In genomic region chr6:28334272-28335039, GRCh38 we compare ENCODE assay signal across 9 cellular contexts. TPM values are rescaled to one million over a fixed set of nuclear protein-coding genes. Genes with fewer than 3 reads are reported as not detected.
DNase-seq lines count a peak whose midpoint lies in the region; ATAC-seq and TF ChIP-seq lines count a peak whose summit lies in the region.
"Had no signal": no experiment of that assay in that cellular context is flagged by ENCODE, and none has a peak within 500 bp of the region (broad histone marks: within the 10 kb centered on the region; RNA-seq: fewer than 3 reads in every experiment).

No MANE protein-coding gene starts in this region.

- no peaks in the 10 kb centered on the region for H3K9me2 ChIP-seq in Loucy (replicated peaks; ENCODE audit: low read depth, low read length)

- H3K9ac ChIP-seq in BLaER1 (peak overlapping the region; percentile 93), Loucy (ENCODE audit: low read depth, low read length, poor library complexity, severe bottlenecking) (peak overlapping the region; percentile 99), parathyroid adenoma (peak overlapping the region; percentile 70)

- H3K27ac ChIP-seq in BLaER1 (no peak overlapping the region), esophagus squamous epithelium (peak overlapping the region in 3 of 4 donors; percentile 95 to 99 (median 95)), parathyroid adenoma (peak overlapping the region; percentile 98)
- H3K27ac ChIP-seq: foreskin keratinocyte had no signal

- 82 to 89% methylated on average over 7 of the region's 7 CpGs for WGBS in esophagus squamous epithelium, 2 donors

- H3K4me1 ChIP-seq in BLaER1 (peaks cover 33% of the 10 kb centered on the region), Loucy (ENCODE audit: insufficient read depth, low read length, poor library complexity, severe bottlenecking) (peaks cover 32% of the 10 kb centered on the region), esophagus squamous epithelium (peaks cover 0 to 21% (median 11%) of the 10 kb centered on the region in 3 donors), parathyroid adenoma (peaks cover 20% of the 10 kb centered on the region)

- H3K79me2 ChIP-seq in Loucy (ENCODE audit: insufficient read depth, low read length) (peaks cover 16% of the 10 kb centered on the region), parathyroid adenoma (no peaks in the 10 kb centered on the region)

- no peak for TF ChIP-seq POLR2A in esophagus squamous epithelium (IDR thresholded peaks at IDR 0.05)

- no peak for TF ChIP-seq CTCF in Loucy (conservative IDR thresholded peaks at IDR 0.05; ENCODE audit: low read length)
- no peak for TF ChIP-seq CTCF in esophagus squamous epithelium (IDR thresholded peaks at IDR 0.05)
- no peak for TF ChIP-seq CTCF in parathyroid adenoma (IDR thresholded peaks at IDR 0.05)

- H3K4me2 ChIP-seq in BLaER1 (peak overlapping the region; percentile 85), Loucy (ENCODE audit: low read depth, low read length, poor library complexity, severe bottlenecking) (peak overlapping the region; percentile 99), parathyroid adenoma (ENCODE audit: low read length) (peak overlapping the region; percentile 93)

- no peak overlapping the region for H2AFZ ChIP-seq in Loucy (ENCODE audit: low read length)
- H2AFZ ChIP-seq in parathyroid adenoma, result peak overlapping the region; percentile 97

- H3K27me3 ChIP-seq in BLaER1 (no peaks in the 10 kb centered on the region), Loucy (ENCODE audit: insufficient read depth, low read length, poor library complexity, severe bottlenecking) (no peaks in the 10 kb centered on the region), esophagus squamous epithelium (no peaks in the 10 kb centered on the region), parathyroid adenoma (ENCODE audit: control insufficient read depth, insufficient read depth, low read length) (no peaks in the 10 kb centered on the region)
- H3K27me3 ChIP-seq: foreskin keratinocyte had no signal

- H3K36me3 ChIP-seq in BLaER1 (0 out of 2 replicates have a peak, but pooled peaks cover 5% of the 10 kb centered on the region), Loucy (ENCODE audit: insufficient read depth, low read length) (no peaks in the 10 kb centered on the region), esophagus squamous epithelium (peaks cover 0 to 1% (median 0%) of the 10 kb centered on the region in 3 donors), parathyroid adenoma (ENCODE audit: control insufficient read depth, insufficient read depth, low read length) (no peaks in the 10 kb centered on the region)

- intact Hi-C loops in esophagus squamous epithelium (cut with DNase I), result no loop called here

- H3K4me3 ChIP-seq in BLaER1 (peak overlapping the region; percentile 90), Loucy (ENCODE audit: low read length, poor library complexity, severe bottlenecking) (peak overlapping the region; percentile 91), esophagus squamous epithelium (peak overlapping the region in 2 of 4 donors; percentile 63 to 84), parathyroid adenoma (ENCODE audit: low read depth, low read length) (peak overlapping the region; percentile 88)

- no peak for ATAC-seq in HG03442 (IDR thresholded peaks at IDR 0.05; ENCODE audit: unreplicated experiment)
- no peak for ATAC-seq in HG03045 (IDR thresholded peaks at IDR 0.05; ENCODE audit: unreplicated experiment)

- H3K9me3 ChIP-seq in BLaER1, result peaks cover 26% of the 10 kb centered on the region
- H3K9me3 ChIP-seq in Loucy (ENCODE audit: insufficient read depth, low read depth, low read length), result no peaks in the 10 kb centered on the region
- H3K9me3 ChIP-seq in esophagus squamous epithelium, result no peaks in the 10 kb centered on the region
- H3K9me3 ChIP-seq in parathyroid adenoma (ENCODE audit: control insufficient read depth, low read length), result no peaks in the 10 kb centered on the region

- H4K20me1 ChIP-seq in BLaER1 (no peaks in the 10 kb centered on the region), Loucy (ENCODE audit: insufficient read depth, low read length, poor library complexity, severe bottlenecking) (no peaks in the 10 kb centered on the region)

- no peak for DNase-seq in esophagus squamous epithelium (lab: John Stamatoyannopoulos, UW)
- no peak for DNase-seq in A172 (ENCODE audit: low spot score)
- no peak for DNase-seq in kidney glomerular epithelial cell (lab: John Stamatoyannopoulos, UW)

- H3F3A ChIP-seq in Loucy (ENCODE audit: low read depth), result peaks cover 2% of the 10 kb centered on the region; the same call in 1 of the 2 replicates

RNA-seq across cellular contexts. Expression of gene ZSCAN31, which starts 1.5 kb away (rescaled TPM):
- total RNA-seq in esophagus squamous epithelium, result 10 to 100 TPM; 11.6 to 59.9 (median 19.4) TPM
- 17.4 and 24.4 TPM in 2 replicates for total RNA-seq in A172 (2014; rRNA removed; shearing (Covaris generic))

RNA-seq across cellular contexts. Expression of gene ZKSCAN3, which starts 15.3 kb away (rescaled TPM):
- total RNA-seq in esophagus squamous epithelium, result 1 to 10 TPM; 1.1 to 2.9 (median 2.1) TPM
- total RNA-seq in A172 (2014; rRNA removed; shearing (Covaris generic)), result 3.7 and 5.0 TPM in 2 replicates

RNA-seq across cellular contexts. Expression of gene PGBD1, which starts 53.1 kb away (rescaled TPM):
- 1 to 10 TPM in 2 of 4 donors, under 1 TPM in 2; 0.61 to 3.1 (median 1.3) TPM for total RNA-seq in esophagus squamous epithelium
- total RNA-seq in A172 (2014; rRNA removed; shearing (Covaris generic)), result 9.1 and 12.0 TPM in 2 replicates
